In genomic region chr4:729336-730315, GRCh38 we compare ENCODE assay signal across 15 cellular contexts.
"Had no signal": no experiment of that assay in that cellular context is flagged by ENCODE, and none has a peak within 500 bp of the region (broad histone marks: within the 10 kb centered on the region; RNA-seq: fewer than 3 reads in every experiment).

No MANE protein-coding gene starts in this region.

- H3K27ac Mint-ChIP-seq: activated CD4-positive, alpha-beta memory T cell treated with anti-CD3 and anti-CD28 coated beads, Interleukin-2, amount 10 ng/mL, durations not matched to agents 7 days and 5 days; activated naive CD4-positive, alpha-beta T cell treated with anti-CD3 and anti-CD28 coated beads, Interleukin-2, amount 10 ng/mL, durations not matched to agents 7 days and 5 days; activated T-cell treated with anti-CD3 and anti-CD28 coated beads, Interleukin-2, amount 50 U/mL, for 24 hours; dendritic cell treated with granulocyte-macrophage colony-stimulating factor and Interleukin-4, amounts not matched to agents 40 ng/mL and 50 ng/mL, for 4 days had no signal

- H3K4me1 Mint-ChIP-seq: activated CD4-positive, alpha-beta memory T cell treated with anti-CD3 and anti-CD28 coated beads, Interleukin-2, amount 10 ng/mL, durations not matched to agents 7 days and 5 days; activated naive CD4-positive, alpha-beta T cell treated with anti-CD3 and anti-CD28 coated beads, Interleukin-2, amount 10 ng/mL, durations not matched to agents 7 days and 5 days had no signal

- H3K9me3 Mint-ChIP-seq: activated naive CD4-positive, alpha-beta T cell treated with anti-CD3 and anti-CD28 coated beads, Interleukin-2, amount 10 ng/mL, durations not matched to agents 7 days and 5 days; activated T-cell treated with anti-CD3 and anti-CD28 coated beads, Interleukin-2, amount 50 U/mL, for 24 hours; effector memory CD8-positive, alpha-beta T cell; T-cell had no signal

- H3K4me3 Mint-ChIP-seq: activated CD4-positive, alpha-beta memory T cell treated with anti-CD3 and anti-CD28 coated beads, Interleukin-2, amount 10 ng/mL, durations not matched to agents 7 days and 5 days; activated naive CD4-positive, alpha-beta T cell treated with anti-CD3 and anti-CD28 coated beads, Interleukin-2, amount 10 ng/mL, durations not matched to agents 7 days and 5 days; activated T-cell treated with anti-CD3 and anti-CD28 coated beads, Interleukin-2, amount 50 U/mL, for 24 hours; dendritic cell treated with granulocyte-macrophage colony-stimulating factor and Interleukin-4, amounts not matched to agents 40 ng/mL and 50 ng/mL, for 4 days; effector memory CD8-positive, alpha-beta T cell; T-cell had no signal

- ATAC-seq: effector memory CD8-positive, alpha-beta T cell; SK-N-SH treated with all-trans-retinoic acid at 6 μM for 48 hours; T-cell had no signal

- DNase-seq: activated CD4-positive, alpha-beta memory T cell treated with anti-CD3 and anti-CD28 coated beads, Interleukin-2, amount 10 ng/mL, durations not matched to agents 7 days and 5 days; activated CD4-positive, alpha-beta T cell treated with anti-CD3 and anti-CD28 coated beads for 48 hours; activated CD4-positive, CD25-positive, alpha-beta regulatory T cell; activated naive CD4-positive, alpha-beta T cell treated with anti-CD3 and anti-CD28 coated beads, Interleukin-2, amount 10 ng/mL, durations not matched to agents 7 days and 5 days; activated T-cell treated with anti-CD3 and anti-CD28 coated beads, Interleukin-2, amount 50 U/mL, for 24 hours; adrenal gland; effector memory CD8-positive, alpha-beta T cell; foreskin fibroblast; stimulated activated CD4-positive, alpha-beta T cell treated with anti-CD3 and anti-CD28 coated beads, Interleukin-2, amount 100 ng/mL, for 24 hours; stimulated activated naive CD4-positive, alpha-beta T cell treated with Interleukin-2 at 50 U/mL for 16 hours; T-cell; T-helper 9 cell; uterus had no signal

- H3K27me3 Mint-ChIP-seq: activated CD4-positive, alpha-beta memory T cell treated with anti-CD3 and anti-CD28 coated beads, Interleukin-2, amount 10 ng/mL, durations not matched to agents 7 days and 5 days; activated naive CD4-positive, alpha-beta T cell treated with anti-CD3 and anti-CD28 coated beads, Interleukin-2, amount 10 ng/mL, durations not matched to agents 7 days and 5 days; activated T-cell treated with anti-CD3 and anti-CD28 coated beads, Interleukin-2, amount 50 U/mL, for 24 hours; dendritic cell treated with granulocyte-macrophage colony-stimulating factor and Interleukin-4, amounts not matched to agents 40 ng/mL and 50 ng/mL, for 4 days; effector memory CD8-positive, alpha-beta T cell; T-cell had no signal
